17 cellular contexts compared by ENCODE assay signal in the genomic region with DNA sequence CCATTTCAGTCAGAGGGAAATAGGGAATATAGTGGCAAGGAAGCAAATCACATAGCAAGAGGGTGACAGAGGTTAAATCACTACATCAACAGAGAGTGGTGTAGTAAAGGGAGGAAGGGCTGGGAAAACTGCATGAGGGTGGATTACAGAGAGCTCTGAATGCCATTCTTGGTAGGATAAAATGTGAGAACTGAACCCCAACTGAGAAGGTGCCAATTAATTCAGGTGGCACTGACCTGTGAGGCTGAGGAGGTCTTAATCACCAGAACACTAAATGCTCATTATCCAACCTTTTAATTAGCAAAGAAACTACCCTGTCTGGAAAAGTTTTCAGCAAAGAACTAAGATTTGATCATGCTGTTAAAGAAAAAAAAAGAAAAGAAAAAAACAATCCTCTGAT.
DNase-seq lines count a peak whose midpoint lies in the region; ATAC-seq and TF ChIP-seq lines count a peak whose summit lies in the region.
"Had no signal": no experiment of that assay in that cellular context is flagged by ENCODE, and none has a peak within 500 bp of the region (broad histone marks: within the 10 kb centered on the region; RNA-seq: fewer than 3 reads in every experiment).

No MANE protein-coding gene starts in this region.

- no peak overlapping the region for H3K4me3 Mint-ChIP-seq in dendritic cell treated with granulocyte-macrophage colony-stimulating factor and Interleukin-4, amounts not matched to agents 40 ng/mL and 50 ng/mL, for 4 days
- H3K4me3 Mint-ChIP-seq in memory B cell: no peak overlapping the region
- H3K4me3 Mint-ChIP-seq: B cell; CD8-positive, alpha-beta T cell had no signal

- no peaks in the 10 kb centered on the region for H3K27me3 Mint-ChIP-seq in dendritic cell treated with granulocyte-macrophage colony-stimulating factor and Interleukin-4, amounts not matched to agents 40 ng/mL and 50 ng/mL, for 4 days
- no peaks in the 10 kb centered on the region for H3K27me3 Mint-ChIP-seq in memory B cell
- H3K27me3 Mint-ChIP-seq: B cell had no signal

- TF ChIP-seq CTCF in retinal pigment epithelial cell (conservative IDR thresholded peaks at IDR 0.05; ENCODE audit: low read depth, low read length): no peak
- TF ChIP-seq CTCF in adrenal gland (IDR thresholded peaks at IDR 0.05): no peak

- no peaks in the 10 kb centered on the region for H3K9me3 ChIP-seq in neuronal stem cell (replicated peaks in 1 of 2; ENCODE audit: control insufficient read depth in 2 of 2, insufficient read depth in 1 of 2, low read depth in 1 of 2, low read length in 2 of 2)
- H3K9me3 ChIP-seq in adrenal gland (replicated peaks in 1 of 3): no peaks in the 10 kb centered on the region
- H3K9me3 ChIP-seq: HAP-1 had no signal

- H3K4me1 ChIP-seq in neuronal stem cell (ENCODE audit: control insufficient read depth in 2 of 2, insufficient read depth in 1 of 2, low read depth in 1 of 2, low read length in 2 of 2) (peaks cover 5 to 14% of the 10 kb centered on the region in 2 donors), adrenal gland (replicated peaks in 1 of 2) (no peaks in the 10 kb centered on the region)
- H3K4me1 ChIP-seq: BLaER1 treated with 17β-estradiol and CSF1 and Interleukin-3, amounts not matched to agents 10 nM and 100 nM; HAP-1 had no signal

- DNase-seq in memory B cell (ENCODE audit: low spot score in 2 of 2) (no peak), neuronal stem cell (ENCODE audit: low spot score) (peak; percentile 70), retinal pigment epithelial cell (ENCODE audit: low read depth) (peak; percentile 95), cardiac septum (ENCODE audit: low spot score) (no peak), adrenal gland (no peak)
- DNase-seq: Calu3; CD8-positive, alpha-beta T cell; DMS79 treated with DMSO at 0.1 percent for 48 hours; GF-D8; GM23248; IMR-90 had no signal

- no peak overlapping the region for H2BK12ac ChIP-seq in neuronal stem cell (ENCODE audit: low read length)

- H3K4me3 ChIP-seq in neuronal stem cell (ENCODE audit: low read length in 2 of 2) (no peak overlapping the region), retinal pigment epithelial cell (ENCODE audit: low read length) (no peak overlapping the region), adrenal gland (no peak overlapping the region)
- H3K4me3 ChIP-seq: BLaER1 treated with 17β-estradiol and CSF1 and Interleukin-3, amounts not matched to agents 10 nM and 100 nM; GM23248; HAP-1 had no signal

- H3K9ac ChIP-seq in neuronal stem cell (ENCODE audit: low read depth, low read length, poor library complexity): no peak overlapping the region
- H3K9ac ChIP-seq: BLaER1 treated with 17β-estradiol and CSF1 and Interleukin-3, amounts not matched to agents 10 nM and 100 nM; GM23248 had no signal

- no peaks in the 10 kb centered on the region for H3K36me3 ChIP-seq in neuronal stem cell (replicated peaks in 1 of 2; ENCODE audit: control insufficient read depth in 2 of 2, insufficient read depth in 2 of 2, low read length in 2 of 2)
- no peaks in the 10 kb centered on the region for H3K36me3 ChIP-seq in adrenal gland (replicated peaks in 1 of 2)
- H3K36me3 ChIP-seq: BLaER1 treated with 17β-estradiol and CSF1 and Interleukin-3, amounts not matched to agents 10 nM and 100 nM; HAP-1 had no signal

- no peak overlapping the region for H4K91ac ChIP-seq in neuronal stem cell (ENCODE audit: low read depth, low read length, poor library complexity)

- H3K4me1 Mint-ChIP-seq in dendritic cell treated with granulocyte-macrophage colony-stimulating factor and Interleukin-4, amounts not matched to agents 40 ng/mL and 50 ng/mL, for 4 days (ENCODE audit: low read depth): peaks cover 5% of the 10 kb centered on the region
- H3K4me1 Mint-ChIP-seq in memory B cell: no peaks in the 10 kb centered on the region
- H3K4me1 Mint-ChIP-seq: B cell had no signal

- TF ChIP-seq POLR2A in adrenal gland (IDR thresholded peaks at IDR 0.05): no peak

- no peak overlapping the region for H2BK5ac ChIP-seq in neuronal stem cell (ENCODE audit: low read length)

- no peak overlapping the region for H3K4ac ChIP-seq in neuronal stem cell (ENCODE audit: low read length)

- H3K27me3 ChIP-seq in neuronal stem cell (ENCODE audit: control insufficient read depth in 3 of 3, insufficient read depth in 3 of 3, low read depth in 1 of 3, low read length in 3 of 3) (no peaks in the 10 kb centered on the region), adrenal gland (no peaks in the 10 kb centered on the region)
- H3K27me3 ChIP-seq: BLaER1 treated with 17β-estradiol and CSF1 and Interleukin-3, amounts not matched to agents 10 nM and 100 nM had no signal

- H3K14ac ChIP-seq in neuronal stem cell (ENCODE audit: low read length): no peak overlapping the region

- no peak overlapping the region for H2BK120ac ChIP-seq in neuronal stem cell (ENCODE audit: low read depth, low read length)

- H3K36me3 Mint-ChIP-seq in dendritic cell treated with granulocyte-macrophage colony-stimulating factor and Interleukin-4, amounts not matched to agents 40 ng/mL and 50 ng/mL, for 4 days (ENCODE audit: low read depth): no peaks in the 10 kb centered on the region
- H3K36me3 Mint-ChIP-seq in memory B cell: peaks cover 2% of the 10 kb centered on the region
- H3K36me3 Mint-ChIP-seq: CD8-positive, alpha-beta T cell had no signal

- H2BK15ac ChIP-seq in neuronal stem cell (ENCODE audit: low read length): no peak overlapping the region

- H2AK5ac ChIP-seq in neuronal stem cell (ENCODE audit: low read depth, low read length): no peak overlapping the region

- H3K27ac ChIP-seq in neuronal stem cell (replicated peaks; ENCODE audit: low read length) (peak overlapping the region; percentile 87), adrenal gland (no peak overlapping the region)
- H3K27ac ChIP-seq: BLaER1 treated with 17β-estradiol and CSF1 and Interleukin-3, amounts not matched to agents 10 nM and 100 nM; GM23248 had no signal

- H3K4me2 ChIP-seq in neuronal stem cell (ENCODE audit: insufficient read depth, low read length, poor library complexity, severe bottlenecking): no peak overlapping the region
- H3K4me2 ChIP-seq: BLaER1 treated with 17β-estradiol and CSF1 and Interleukin-3, amounts not matched to agents 10 nM and 100 nM had no signal

- H3K18ac ChIP-seq in neuronal stem cell (ENCODE audit: low read length): no peak overlapping the region

- H3K23ac ChIP-seq in neuronal stem cell (ENCODE audit: low read depth, low read length, poor library complexity): no peak overlapping the region

- no peaks in the 10 kb centered on the region for H3K9me3 Mint-ChIP-seq in dendritic cell treated with granulocyte-macrophage colony-stimulating factor and Interleukin-4, amounts not matched to agents 40 ng/mL and 50 ng/mL, for 4 days
- H3K9me3 Mint-ChIP-seq in memory B cell: peaks cover under 1% of the 10 kb centered on the region

- no peaks in the 10 kb centered on the region for H3K79me1 ChIP-seq in neuronal stem cell (ENCODE audit: low read depth, low read length)

- H4K8ac ChIP-seq in neuronal stem cell (ENCODE audit: low read depth, low read length): no peak overlapping the region

- intact Hi-C loops in dendritic cell treated with granulocyte-macrophage colony-stimulating factor and Interleukin-4, amounts not matched to agents 40 ng/mL and 50 ng/mL, for 4 days (cut with micrococcal nuclease): no loop called here
- intact Hi-C loops in cardiac septum (cut with DNase I): no loop called here
- intact Hi-C loops in adrenal gland (cut with DNase I): no loop called here

- no peak for ATAC-seq in memory B cell (ENCODE audit: low read depth)
- no peak for ATAC-seq in GM19351 (IDR thresholded peaks at IDR 0.05; ENCODE audit: unreplicated experiment)
- ATAC-seq in HG03175 (IDR thresholded peaks at IDR 0.05; ENCODE audit: unreplicated experiment): no peak
- ATAC-seq: CD8-positive, alpha-beta T cell had no signal

- no peak overlapping the region for H2AFZ ChIP-seq in neuronal stem cell (ENCODE audit: low read length)
- H2AFZ ChIP-seq: GM23248 had no signal

- H3K27ac Mint-ChIP-seq in dendritic cell treated with granulocyte-macrophage colony-stimulating factor and Interleukin-4, amounts not matched to agents 40 ng/mL and 50 ng/mL, for 4 days: peak overlapping the region; percentile 30
- peak overlapping the region; percentile 0 for H3K27ac Mint-ChIP-seq in memory B cell
- H3K27ac Mint-ChIP-seq: B cell; CD8-positive, alpha-beta T cell had no signal

Comparison
In these comparisons a context has a peak if more than half of its experiments do, and no peak if none do; other contexts are left out.
1. DNase-seq: peak in neuronal stem cell (single experiment) and retinal pigment epithelial cell (single experiment); none in memory B cell (0 of 2), cardiac septum (single experiment) and adrenal gland (0 of 7).